In the genomic region with DNA sequence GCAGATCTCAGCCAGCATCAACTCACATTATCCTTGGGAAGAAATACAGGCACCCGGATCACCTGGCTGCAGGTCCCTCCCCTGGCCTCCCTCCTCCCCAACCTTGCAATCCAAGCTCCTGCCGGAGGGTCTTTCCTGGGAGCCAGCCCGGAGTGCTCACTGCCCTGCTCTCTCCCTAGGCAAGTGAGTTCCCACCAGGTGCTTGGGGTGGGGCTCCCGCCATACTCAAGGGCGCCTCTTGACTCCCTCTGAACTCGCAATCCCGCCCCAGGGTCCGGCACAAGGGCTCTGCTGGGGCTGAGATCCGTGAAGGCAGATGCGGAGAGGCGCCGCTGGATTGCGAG, we compare ENCODE assay signal across 1 cellular context.
TF ChIP-seq lines count a peak whose summit lies in the region.

No MANE protein-coding gene starts in this region.

TF ChIP-seq in K562, 482 proteins besides CTCF, POLR2A, EP300 and RAD21 (continued from another document):
- TF ChIP-seq, protein P1, sequence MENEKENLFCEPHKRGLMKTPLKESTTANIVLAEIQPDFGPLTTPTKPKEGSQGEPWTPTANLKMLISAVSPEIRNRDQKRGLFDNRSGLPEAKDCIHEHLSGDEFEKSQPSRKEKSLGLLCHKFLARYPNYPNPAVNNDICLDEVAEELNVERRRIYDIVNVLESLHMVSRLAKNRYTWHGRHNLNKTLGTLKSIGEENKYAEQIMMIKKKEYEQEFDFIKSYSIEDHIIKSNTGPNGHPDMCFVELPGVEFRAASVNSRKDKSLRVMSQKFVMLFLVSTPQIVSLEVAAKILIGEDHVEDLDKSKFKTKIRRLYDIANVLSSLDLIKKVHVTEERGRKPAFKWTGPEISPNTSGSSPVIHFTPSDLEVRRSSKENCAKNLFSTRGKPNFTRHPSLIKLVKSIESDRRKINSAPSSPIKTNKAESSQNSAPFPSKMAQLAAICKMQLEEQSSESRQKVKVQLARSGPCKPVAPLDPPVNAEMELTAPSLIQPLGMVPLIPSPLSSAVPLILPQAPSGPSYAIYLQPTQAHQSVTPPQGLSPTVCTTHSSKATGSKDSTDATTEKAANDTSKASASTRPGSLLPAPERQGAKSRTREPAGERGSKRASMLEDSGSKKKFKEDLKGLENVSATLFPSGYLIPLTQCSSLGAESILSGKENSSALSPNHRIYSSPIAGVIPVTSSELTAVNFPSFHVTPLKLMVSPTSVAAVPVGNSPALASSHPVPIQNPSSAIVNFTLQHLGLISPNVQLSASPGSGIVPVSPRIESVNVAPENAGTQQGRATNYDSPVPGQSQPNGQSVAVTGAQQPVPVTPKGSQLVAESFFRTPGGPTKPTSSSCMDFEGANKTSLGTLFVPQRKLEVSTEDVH (IDR thresholded peaks at IDR 0.05; ENCODE audit: low read depth, partially characterized antibody): no peak
- TF ChIP-seq HNRNPK (IDR thresholded peaks at IDR 0.05; ENCODE audit: low read depth, low read length, poor library complexity, severe bottlenecking) (no peak), NBN (IDR thresholded peaks at IDR 0.05; ENCODE audit: low read depth) (no peak), GABPB2 (CRISPR knock-in tag; conservative IDR thresholded peaks at IDR 0.05) (no peak)
- TF ChIP-seq, protein P2, sequence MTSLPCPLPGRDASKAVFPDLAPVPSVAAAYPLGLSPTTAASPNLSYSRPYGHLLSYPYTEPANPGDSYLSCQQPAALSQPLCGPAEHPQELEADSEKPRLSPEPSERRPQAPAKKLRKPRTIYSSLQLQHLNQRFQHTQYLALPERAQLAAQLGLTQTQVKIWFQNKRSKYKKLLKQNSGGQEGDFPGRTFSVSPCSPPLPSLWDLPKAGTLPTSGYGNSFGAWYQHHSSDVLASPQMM (CRISPR knock-in tag; IDR thresholded peaks at IDR 0.05): no peak
